ENCODE assay signal across 11 cellular contexts in genomic region chr1:51341876-51342496, GRCh38. TPM values are rescaled to one million over a fixed set of nuclear protein-coding genes. Genes with fewer than 3 reads are reported as not detected.
DNase-seq lines count a peak whose midpoint lies in the region; ATAC-seq, FAIRE-seq and TF ChIP-seq lines count a peak whose summit lies in the region.
"Had no signal": no experiment of that assay in that cellular context is flagged by ENCODE, and none has a peak within 500 bp of the region (broad histone marks: within the 10 kb centered on the region; RNA-seq: fewer than 3 reads in every experiment).

No MANE protein-coding gene starts in this region.

- H2AFZ ChIP-seq in HepG2 (ENCODE audit: low read length) = no peak overlapping the region

- POLR2A ChIA-PET in HepG2 (lab: Yijun Ruan, JAX) = no interaction called here

- TF ChIP-seq RAD21 in HepG2 (CRISPR knock-in tag; IDR thresholded peaks at IDR 0.05) = no peak

- peak; percentile 23; the same call in 1 of the 2 replicates for TF ChIP-seq CTCF in HepG2 (CRISPR knock-in tag; IDR thresholded peaks at IDR 0.05)
- TF ChIP-seq CTCF in right lobe of liver (IDR thresholded peaks at IDR 0.05) = no peak
- TF ChIP-seq CTCF in prostate gland (IDR thresholded peaks at IDR 0.05) = no peak

- no peaks in the 10 kb centered on the region for H4K20me1 ChIP-seq in HepG2 (ENCODE audit: insufficient read depth, low read length)
- H4K20me1 ChIP-seq: BLaER1 had no signal

- CTCF ChIA-PET in HepG2 (lab: Yijun Ruan, JAX; ENCODE audit: low intra/inter-chr PET ratio, low total read pairs) = no interaction called here

- no peak overlapping the region for H3K4me3 ChIP-seq in HepG2 (replicated peaks in 1 of 3; ENCODE audit: insufficient read depth in 1 of 3, low read depth in 2 of 3, low read length in 3 of 3)
- no peak overlapping the region for H3K4me3 ChIP-seq in right lobe of liver
- H3K4me3 ChIP-seq in prostate gland = no peak overlapping the region
- H3K4me3 ChIP-seq: BLaER1 had no signal

- no peaks in the 10 kb centered on the region for H3K36me3 ChIP-seq in HepG2 (replicated peaks in 1 of 2; ENCODE audit: control insufficient read depth in 1 of 2, insufficient read depth in 2 of 2, low read length in 2 of 2)
- no peaks in the 10 kb centered on the region for H3K36me3 ChIP-seq in right lobe of liver
- H3K36me3 ChIP-seq in prostate gland = no peaks in the 10 kb centered on the region
- H3K36me3 ChIP-seq: BLaER1 had no signal

- intact Hi-C loops in HepG2 (cut with micrococcal nuclease; ENCODE audit: unreplicated experiment) (no loop called here), right lobe of liver (cut with DNase I) (no loop called here), prostate gland (cut with DNase I) (no loop called here)

- FAIRE-seq in HepG2 (lab: Jason Lieb, UNC) = no peak

- ATAC-seq in HepG2 = no peak
- ATAC-seq in right lobe of liver = no peak
- ATAC-seq in HG02798 (IDR thresholded peaks at IDR 0.05; ENCODE audit: poor library complexity, unreplicated experiment) = peak; percentile 59

- BruUV-seq in HepG2 (replicated peaks; lab: Mats Ljungman, UMichigan) = no TSS peak

- H3K27ac ChIP-seq in HepG2 (ENCODE audit: extremely low read length, insufficient read depth, low read length) (no peak overlapping the region), right lobe of liver (no peak overlapping the region), prostate gland (no peak overlapping the region)
- H3K27ac ChIP-seq: BLaER1, RWPE1 had no signal

- TF ChIP-seq EP300 in HepG2 (IDR thresholded peaks at IDR 0.05; ENCODE audit: low read depth in 2 of 2, low read length in 2 of 2) (no peak), HepG2 (CRISPR knock-in tag; IDR thresholded peaks at IDR 0.05; ENCODE audit: borderline replicate concordance) (no peak)

- DNase-seq in HepG2 (ENCODE audit: low spot score) (no peak), right lobe of liver (no peak), NCI-H69 (lab: John Stamatoyannopoulos, UW) (peak; percentile 18), SW480 (ENCODE audit: low spot score) (no peak), HuH-7 (ENCODE audit: low spot score) (no peak), OCI-M2 (lab: John Stamatoyannopoulos, UW; ENCODE audit: unreplicated experiment) (no peak), prostate gland (ENCODE audit: low spot score) (no peak)
- DNase-seq: activated effector memory CD4-positive, alpha-beta T cell treated with anti-CD3 and anti-CD28 coated beads, Interleukin-2, amount 50 U/mL, for 16 hours had no signal

- peaks cover 13% of the 10 kb centered on the region for H3K4me1 ChIP-seq in HepG2 (ENCODE audit: insufficient read depth, low read length)
- H3K4me1 ChIP-seq in right lobe of liver = peaks cover 0 to 4% (median 0%) of the 10 kb centered on the region in 4 donors
- H3K4me1 ChIP-seq in prostate gland (replicated peaks) = no peaks in the 10 kb centered on the region
- H3K4me1 ChIP-seq: BLaER1 had no signal

- 41% methylated on average over 4 of the region's 4 CpGs for WGBS in HepG2 (ENCODE audit: low lambda C conversion rate)
- WGBS in right lobe of liver (ENCODE audit: insufficient coverage, low coverage, low lambda C conversion rate, missing lambda C conversion rate) = 86% methylated on average over 2 of the region's 4 CpGs
- 96% methylated on average over 4 of the region's 4 CpGs for WGBS in prostate gland

- no peak overlapping the region for H3K9ac ChIP-seq in HepG2 (ENCODE audit: insufficient read depth, low read depth, low read length)
- H3K9ac ChIP-seq: BLaER1 had no signal

- H3K27me3 ChIP-seq in HepG2 (ENCODE audit: control insufficient read depth in 1 of 2, insufficient read depth in 2 of 2, low read length in 2 of 2) (peaks cover 5 to 34% of the 10 kb centered on the region in 2 experiments; a peak in 4 of 5 replicates), right lobe of liver (no peaks in the 10 kb centered on the region), prostate gland (replicated peaks; ENCODE audit: insufficient read depth) (no peaks in the 10 kb centered on the region)

- in situ Hi-C loops in HepG2 (cut with HindIII; ENCODE audit: extremely low pct_ligation_motif_present, low pct_unique_long_range_greater_than_20kb) = no loop called here

- no peak overlapping the region for H3K4me2 ChIP-seq in HepG2 (ENCODE audit: low read depth, low read length)
- H3K4me2 ChIP-seq: BLaER1 had no signal

- no peaks in the 10 kb centered on the region for H3K9me3 ChIP-seq in HepG2 (ENCODE audit: low read length)
- H3K9me3 ChIP-seq in right lobe of liver = no peaks in the 10 kb centered on the region
- H3K9me3 ChIP-seq in prostate gland = no peaks in the 10 kb centered on the region
- H3K9me3 ChIP-seq: BLaER1 had no signal

- H3K79me2 ChIP-seq in HepG2 (ENCODE audit: insufficient read depth, low read length) = no peaks in the 10 kb centered on the region

- no peak for TF ChIP-seq POLR2A in HepG2 (IDR thresholded peaks at IDR 0.05; ENCODE audit: insufficient read depth in 1 of 2, low read depth in 2 of 2, low read length in 2 of 2)
- no peak for TF ChIP-seq POLR2A in right lobe of liver (IDR thresholded peaks at IDR 0.05)
- TF ChIP-seq POLR2A in prostate gland (IDR thresholded peaks at IDR 0.05) = no peak

TF ChIP-seq in HepG2, 621 proteins besides CTCF, POLR2A, EP300 and RAD21:
- TF ChIP-seq STAG1 (CRISPR knock-in tag; IDR thresholded peaks at IDR 0.05) (peak; percentile 34; the same call in 1 of the 2 replicates), PRDM4 (CRISPR knock-in tag; IDR thresholded peaks at IDR 0.05; ENCODE audit: borderline replicate concordance) (no peak)

RNA-seq across cellular contexts. Expression of gene TTC39A, which starts 11.6 kb away (rescaled TPM):
- total RNA-seq in HepG2 (2016; rRNA removed; fragmentation: Illumina TruSeq; extraction: Trizol) (0.33 and 0.90 TPM in 2 replicates), right lobe of liver (1 to 10 TPM in 5 of 6 experiments, under 1 TPM in 1; 0.34 to 8.5 (median 3.4) TPM), prostate gland (10 to 100 TPM; 65.0 to 78.4 TPM)
- total RNA-seq in HepG2 (2016; cell fraction: cytosol; rRNA removed; fragmentation: Illumina TruSeq; extraction: Trizol; ENCODE audit: low read depth) = 0.44 and 0.61 TPM in 2 replicates
- total RNA-seq in HepG2 (2016; cell fraction: insoluble cytoplasmic fraction; rRNA removed; fragmentation: Illumina TruSeq; extraction: Trizol) = 0.48 and 1.2 TPM in 2 replicates
- total RNA-seq in HepG2 (2016; cell fraction: membrane; rRNA removed; fragmentation: Illumina TruSeq; extraction: Trizol) = 0.79 and 1.1 TPM in 2 replicates
- total RNA-seq in HepG2 (2016; cell fraction: nucleus; rRNA removed; fragmentation: Illumina TruSeq; extraction: Trizol) = 0.50 and 0.81 TPM in 2 replicates
- 1.5 and 1.7 TPM in 2 replicates for polyA plus RNA-seq in HepG2 (2011; rRNA removed)
- polyA plus RNA-seq in HepG2 (2011; cell fraction: cytosol; rRNA removed) = 0.79 and 1.2 TPM in 2 replicates
- 1.1 and 1.7 TPM in 2 replicates for polyA plus RNA-seq in HepG2 (2011; cell fraction: nucleus; rRNA removed)
- 0.32 and 0.73 TPM in 2 replicates for polyA plus RNA-seq in HepG2 (2012)
- 0.38 and 0.95 TPM in 2 replicates for polyA plus RNA-seq in HepG2 (2016; cell fraction: cytosol; fragmentation: Illumina TruSeq; extraction: Trizol; ENCODE audit: low read depth)
- polyA plus RNA-seq in HepG2 (2016; cell fraction: insoluble cytoplasmic fraction; fragmentation: Illumina TruSeq; extraction: Trizol; ENCODE audit: low read depth) = 1.2 and 1.3 TPM in 2 replicates
- 0.62 and 0.74 TPM in 2 replicates for polyA plus RNA-seq in HepG2 (2016; cell fraction: membrane; fragmentation: Illumina TruSeq; extraction: Trizol; ENCODE audit: low read depth)
- polyA plus RNA-seq in HepG2 (2016; cell fraction: nucleus; fragmentation: Illumina TruSeq; extraction: Trizol; ENCODE audit: insufficient read depth, low read depth) = 1.8 and 2.5 TPM in 2 replicates
- 0.47 and 1.9 TPM in 2 replicates for polyA minus RNA-seq in HepG2 (2011; rRNA and poly(A)+ RNA removed; ENCODE audit: low replicate concordance)
- polyA minus RNA-seq in HepG2 (2011; cell fraction: cytosol; rRNA and poly(A)+ RNA removed) = 1.2 and 1.3 TPM in 2 replicates
- 0.77 and 1.4 TPM in 2 replicates for polyA minus RNA-seq in HepG2 (2011; cell fraction: nucleus; rRNA and poly(A)+ RNA removed)

Comparison
In these comparisons a context has a peak if more than half of its experiments do, and no peak if none do; other contexts are left out.
1. RNA of gene TTC39A, which starts 11.6 kb away (total RNA-seq): 65.0 to 78.4 TPM in prostate gland; 0.34 to 8.5 TPM in right lobe of liver and 0.33 to 1.2 TPM in HepG2; every median in the first group is over 4 times any median in the second.